ENCODE assay signal across 14 cellular contexts in the genomic region with DNA sequence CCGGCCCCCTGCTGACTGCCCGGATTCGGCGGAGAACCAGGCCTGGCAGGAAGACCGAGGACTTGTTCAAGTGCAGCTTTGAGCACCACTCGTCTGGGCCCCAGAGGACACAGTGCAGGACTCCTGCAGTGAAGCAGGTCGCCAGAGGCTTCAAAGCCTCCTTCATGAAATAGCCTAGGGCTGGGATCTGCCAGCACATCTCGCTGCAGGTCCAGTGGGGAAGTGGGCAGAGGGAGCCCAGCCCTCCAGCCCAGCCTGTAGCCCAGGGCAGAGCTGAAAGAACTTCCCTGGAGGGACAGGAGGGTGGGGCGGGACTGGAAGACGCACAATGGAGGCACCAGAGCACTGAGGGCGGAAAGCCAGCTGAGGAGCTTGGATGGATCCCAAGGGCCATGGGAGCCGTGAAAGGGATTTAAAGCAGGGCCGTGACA. TPM values are rescaled to one million over a fixed set of nuclear protein-coding genes. Genes with fewer than 3 reads are reported as not detected.
DNase-seq lines count a peak whose midpoint lies in the region; ATAC-seq and TF ChIP-seq lines count a peak whose summit lies in the region.
"Had no signal": no experiment of that assay in that cellular context is flagged by ENCODE, and none has a peak within 500 bp of the region (broad histone marks: within the 10 kb centered on the region; RNA-seq: fewer than 3 reads in every experiment).

No MANE protein-coding gene starts in this region.

- no peaks in the 10 kb centered on the region for H3K27me3 ChIP-seq in brain microvascular endothelial cell (replicated peaks)

- no peak for TF ChIP-seq POLR2A in NB4 (IDR thresholded peaks at IDR 0.05; ENCODE audit: extremely low read depth, insufficient read length)

- H3K27ac Mint-ChIP-seq in brain, result peak overlapping the region in 4 of 5 experiments; percentile 75 to 98 (median 96)
- peak overlapping the region; percentile 78 for H3K27ac Mint-ChIP-seq in stimulated activated effector memory CD8-positive, alpha-beta T cell treated with anti-CD3 and anti-CD28 coated beads, Interleukin-12 subunit alpha, Interleukin-12 subunit beta, amount 100 ng/mL, for 72 hours
- H3K27ac Mint-ChIP-seq: CD14-positive monocyte had no signal

- DNase-seq in NB4 (ENCODE audit: low read depth) (peak; percentile 3), hypothalamus (lab: John Stamatoyannopoulos, UW) (peak in 39 of 51 donors; percentile 42 to 88 (median 73)), brain microvascular endothelial cell (no peak), GM20000 (ENCODE audit: low spot score) (no peak)
- DNase-seq in stimulated activated effector memory CD8-positive, alpha-beta T cell treated with anti-CD3 and anti-CD28 coated beads, Interleukin-12 subunit alpha, Interleukin-12 subunit beta, amount 100 ng/mL, for 72 hours (ENCODE audit: low spot score in 2 of 2), result no peak
- DNase-seq: activated CD4-positive, alpha-beta T cell treated with anti-CD3 and anti-CD28 coated beads, Interleukin-2, amount 50 U/mL, for 48 hours; mesendoderm; NCI-H526; stimulated activated CD4-positive, alpha-beta T cell treated with anti-CD3 and anti-CD28 coated beads, Interleukin-4, amount 100 ng/mL, for 24 hours; stimulated activated naive CD8-positive, alpha-beta T cell treated with anti-CD3 and anti-CD28 coated beads, Interleukin-15, Interleukin-2, amounts not matched to agents 100 U/mL and 50 U/mL, for 24 hours had no signal

- H3K4me3 ChIP-seq in NB4 (ENCODE audit: low read depth, low read length) (no peak overlapping the region), brain microvascular endothelial cell (ENCODE audit: low read depth, low read length) (no peak overlapping the region)

- no peak overlapping the region for H3K27ac ChIP-seq in brain microvascular endothelial cell
- H3K27ac ChIP-seq: RWPE1 had no signal

- no peak for ATAC-seq in stimulated activated effector memory CD8-positive, alpha-beta T cell treated with anti-CD3 and anti-CD28 coated beads, Interleukin-12 subunit alpha, Interleukin-12 subunit beta, amount 100 ng/mL, for 72 hours
- no peak for ATAC-seq in HG03159 (IDR thresholded peaks at IDR 0.05; ENCODE audit: unreplicated experiment)
- ATAC-seq: stimulated activated naive CD8-positive, alpha-beta T cell treated with anti-CD3 and anti-CD28 coated beads, Interleukin-15, Interleukin-2, amounts not matched to agents 100 U/mL and 50 U/mL, for 24 hours had no signal

- no peaks in the 10 kb centered on the region for H3K9me3 Mint-ChIP-seq in brain
- no peaks in the 10 kb centered on the region for H3K9me3 Mint-ChIP-seq in stimulated activated effector memory CD8-positive, alpha-beta T cell treated with anti-CD3 and anti-CD28 coated beads, Interleukin-12 subunit alpha, Interleukin-12 subunit beta, amount 100 ng/mL, for 72 hours
- H3K9me3 Mint-ChIP-seq: CD14-positive monocyte had no signal

- H3K36me3 Mint-ChIP-seq in brain, result peaks cover 28% of the 10 kb centered on the region
- H3K36me3 Mint-ChIP-seq in stimulated activated effector memory CD8-positive, alpha-beta T cell treated with anti-CD3 and anti-CD28 coated beads, Interleukin-12 subunit alpha, Interleukin-12 subunit beta, amount 100 ng/mL, for 72 hours, result peaks cover 38% of the 10 kb centered on the region

- peaks cover 76% of the 10 kb centered on the region for H3K4me1 Mint-ChIP-seq in brain
- peaks cover 22% of the 10 kb centered on the region for H3K4me1 Mint-ChIP-seq in stimulated activated effector memory CD8-positive, alpha-beta T cell treated with anti-CD3 and anti-CD28 coated beads, Interleukin-12 subunit alpha, Interleukin-12 subunit beta, amount 100 ng/mL, for 72 hours

- H3K27me3 Mint-ChIP-seq in brain, result no peaks in the 10 kb centered on the region

- peak overlapping the region in 1 of 5 experiments; percentile 37 for H3K4me3 Mint-ChIP-seq in brain
- H3K4me3 Mint-ChIP-seq in stimulated activated effector memory CD8-positive, alpha-beta T cell treated with anti-CD3 and anti-CD28 coated beads, Interleukin-12 subunit alpha, Interleukin-12 subunit beta, amount 100 ng/mL, for 72 hours, result no peak overlapping the region
- H3K4me3 Mint-ChIP-seq: CD14-positive monocyte had no signal

- in situ Hi-C loops in brain microvascular endothelial cell (cut with HindIII; ENCODE audit: low pct_ligation_motif_present, low sequenced_read_pairs), result no loop called here

- TF ChIP-seq CTCF in NB4 (IDR thresholded peaks at IDR 0.05; ENCODE audit: low read depth, low read length) (no peak), brain (conservative IDR thresholded peaks at IDR 0.05) (no peak), brain microvascular endothelial cell (IDR thresholded peaks at IDR 0.05; ENCODE audit: low read depth, low read length, missing control alignments) (no peak), GM20000 (IDR thresholded peaks at IDR 0.05; ENCODE audit: extremely low read depth, missing control alignments) (no peak)

- H3K36me3 ChIP-seq in brain microvascular endothelial cell (replicated peaks), result no peaks in the 10 kb centered on the region

RNA-seq across cellular contexts. Expression of a gene that starts 7.1 kb away (rescaled TPM):
- 390 TPM for polyA plus RNA-seq in brain (ENCODE audit: insufficient read depth, low read depth, low replicate concordance)

RNA-seq across cellular contexts. Expression of a gene that starts 42.7 kb away (rescaled TPM):
- 10.0 TPM for polyA plus RNA-seq in brain (ENCODE audit: insufficient read depth, low read depth, low replicate concordance)

Comparison
In these comparisons a context has a peak if more than half of its experiments do, and no peak if none do; other contexts are left out.
1. DNase-seq: peak in NB4 (single experiment) and hypothalamus (39 of 51); none in stimulated activated effector memory CD8-positive, alpha-beta T cell treated with anti-CD3 and anti-CD28 coated beads, Interleukin-12 subunit alpha, Interleukin-12 subunit beta, amount 100 ng/mL, for 72 hours (0 of 2), brain microvascular endothelial cell (single experiment) and GM20000 (single experiment).